10 cellular contexts compared by ENCODE assay signal in the genomic region with DNA sequence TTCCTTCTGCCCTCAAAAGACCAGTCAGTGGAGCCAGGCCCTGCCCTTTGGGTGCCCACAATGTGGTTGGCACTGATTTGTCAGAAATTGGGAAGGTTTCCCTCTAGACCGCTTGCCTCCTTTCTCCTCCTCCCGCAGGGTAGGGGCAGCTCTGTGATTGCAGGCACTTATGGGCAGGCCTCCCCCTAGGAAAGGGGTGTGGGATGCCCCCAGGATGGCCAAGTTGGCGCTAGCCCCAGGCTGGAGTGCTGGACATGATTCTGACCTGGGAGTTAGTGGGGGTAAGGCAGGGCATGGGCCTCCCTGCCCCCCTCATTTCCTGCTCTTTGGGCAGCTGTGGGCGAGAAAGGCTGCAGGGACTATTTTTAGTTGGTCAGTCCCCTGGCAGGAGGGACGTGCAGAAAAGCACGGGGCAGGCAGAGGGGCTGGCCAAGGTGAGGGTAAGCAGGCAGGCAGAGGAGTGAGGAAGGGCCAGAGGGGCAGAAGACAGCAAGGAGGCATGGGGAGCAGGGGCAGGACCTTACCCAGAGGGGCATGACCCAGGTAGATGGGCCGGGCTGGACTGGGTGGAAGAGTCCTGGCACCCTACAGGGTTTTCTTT. TPM values are rescaled to one million over a fixed set of nuclear protein-coding genes. Genes with fewer than 3 reads are reported as not detected.
A peak's percentile ranks its signal among the peaks of the same experiment; 100 is the strongest.
DNase-seq lines count a peak whose midpoint lies in the region; ATAC-seq, FAIRE-seq and TF ChIP-seq lines count a peak whose summit lies in the region.
"Had no signal": no experiment of that assay in that cellular context is flagged by ENCODE, and none has a peak within 500 bp of the region (broad histone marks: within the 10 kb centered on the region; RNA-seq: fewer than 3 reads in every experiment).

No MANE protein-coding gene starts in this region.

- peaks cover 87% of the 10 kb centered on the region for H3K4me1 ChIP-seq in skeletal muscle satellite cell (ENCODE audit: control insufficient read depth, insufficient read depth, low read length)
- peaks cover 86% of the 10 kb centered on the region for H3K4me1 ChIP-seq in hepatocyte (ENCODE audit: insufficient read depth)

- CTCF ChIA-PET in RWPE1 (lab: Yijun Ruan, JAX) = interaction anchor here (0.8 to 1.7 kb wide), 3 partner anchors 9 to 43 kb away, joined by 4 to 7 read pairs (median 6); no protein-coding TSS in a partner anchor

- no peaks in the 10 kb centered on the region for H3K36me3 ChIP-seq in skeletal muscle satellite cell (ENCODE audit: insufficient read depth, low read length)
- H3K36me3 ChIP-seq in hepatocyte (replicated peaks; ENCODE audit: insufficient read depth, low read depth) = no peaks in the 10 kb centered on the region

- peak overlapping the region; percentile 48 for H3K9ac ChIP-seq in skeletal muscle satellite cell (ENCODE audit: low read depth, low read length)

- TF ChIP-seq CTCF in RWPE1 (conservative IDR thresholded peaks at IDR 0.05; ENCODE audit: low read depth) (no peak), hepatocyte (IDR thresholded peaks at IDR 0.05; ENCODE audit: poor library complexity) (no peak)

- H3K4me2 ChIP-seq in skeletal muscle satellite cell (ENCODE audit: low read length) (peak overlapping the region; percentile 67), hepatocyte (no peak overlapping the region)

- peaks cover 64% of the 10 kb centered on the region for H3K79me2 ChIP-seq in hepatocyte

- ATAC-seq in left cardiac atrium = peak; percentile 21 to 42
- no peak for ATAC-seq in GM21515 (IDR thresholded peaks at IDR 0.05; ENCODE audit: unreplicated experiment)

- no peaks in the 10 kb centered on the region for H3K9me2 ChIP-seq in hepatocyte (replicated peaks; ENCODE audit: insufficient read depth)

- POLR2A ChIA-PET in RWPE1 (lab: Yijun Ruan, JAX; ENCODE audit: low non-redundant PET) = interaction anchor here (0.5 kb wide), 2 partner anchors 37 to 134 kb away, joined by 3 to 4 read pairs; no protein-coding TSS in a partner anchor

- no peaks in the 10 kb centered on the region for H4K20me1 ChIP-seq in hepatocyte (ENCODE audit: insufficient read depth, poor library complexity, severe bottlenecking)

- H3K9me3 ChIP-seq in skeletal muscle satellite cell (replicated peaks; ENCODE audit: low read length) (no peaks in the 10 kb centered on the region), hepatocyte (ENCODE audit: low read depth) (no peaks in the 10 kb centered on the region)

- peak overlapping the region; percentile 28 for H3K4me3 ChIP-seq in skeletal muscle satellite cell (ENCODE audit: low read length)
- no peak overlapping the region for H3K4me3 ChIP-seq in hepatocyte

- peak; percentile 66 for FAIRE-seq in GM12891 (lab: Jason Lieb, UNC)

- H3K27me3 ChIP-seq in skeletal muscle satellite cell (ENCODE audit: control insufficient read depth, insufficient read depth, low read length) (no peaks in the 10 kb centered on the region), hepatocyte (no peaks in the 10 kb centered on the region)

- WGBS in hepatocyte (ENCODE audit: low lambda C conversion rate, missing lambda C conversion rate) = 79% methylated on average over 7 of the region's 7 CpGs

- intact Hi-C loops in left cardiac atrium (cut with DNase I) = no loop called here

- DNase-seq in GM12891 (ENCODE audit: insufficient read length, low spot score) (no peak), RWPE1 (ENCODE audit: low spot score) (no peak), left cardiac atrium (peak; percentile 59), HUDEP-2 (lab: John Stamatoyannopoulos, UW; ENCODE audit: unreplicated experiment in 76 of 76) (no peak), NCI-H2227 treated with DMSO at 0.1 percent for 48 hours (lab: John Stamatoyannopoulos, UW) (no peak), hepatocyte (ENCODE audit: low spot score) (no peak)
- DNase-seq: cortex of kidney, islet precursor cell had no signal

- H3K27ac ChIP-seq in RWPE1 (peak overlapping the region; percentile 99), hepatocyte (no peak overlapping the region)

- no peak overlapping the region for H2AFZ ChIP-seq in hepatocyte

- TF ChIP-seq POLR2A in GM12891 (IDR thresholded peaks at IDR 0.05; ENCODE audit: low read depth, low read length) = no peak

TF ChIP-seq in GM12891, 5 proteins besides CTCF, POLR2A, EP300 and RAD21:
- TF ChIP-seq POLR2AphosphoS5 (IDR thresholded peaks at IDR 0.05; ENCODE audit: low read depth, low read length) (no peak), PAX5 (IDR thresholded peaks at IDR 0.05; ENCODE audit: insufficient read depth, low read length, severe bottlenecking) (no peak), SPI1 (IDR thresholded peaks at IDR 0.05; ENCODE audit: low read depth, low read length) (no peak), POU2F2 (IDR thresholded peaks at IDR 0.05; ENCODE audit: low read depth, low read length) (no peak)

RNA-seq across cellular contexts. Expression of a gene that starts 3.3 kb away (rescaled TPM):
- 24.8 TPM for polyA plus RNA-seq in GM12891 (2012; ENCODE audit: low read depth, missing spikeins)
- total RNA-seq in left cardiac atrium (10 to 100 TPM; 23.3 to 43.8 TPM), hepatocyte (19.2 and 30.0 TPM in 2 replicates)
- 11.2 and 17.0 TPM in 2 replicates for total RNA-seq in skeletal muscle satellite cell (2012; rRNA removed)
- 33.1 and 34.4 TPM in 2 replicates for polyA plus RNA-seq in hepatocyte

RNA-seq across cellular contexts. Expression of a gene that starts 24.6 kb away (rescaled TPM):
- polyA plus RNA-seq in GM12891 (2012; ENCODE audit: low read depth, missing spikeins) = 21.1 TPM
- 1 to 10 TPM; 1.3 to 1.9 TPM for total RNA-seq in left cardiac atrium
- 22.1 and 22.6 TPM in 2 replicates for total RNA-seq in skeletal muscle satellite cell (2012; rRNA removed)
- 5.8 and 8.6 TPM in 2 replicates for total RNA-seq in hepatocyte
- polyA plus RNA-seq in hepatocyte = 5.1 and 7.5 TPM in 2 replicates

RNA-seq across cellular contexts. Expression of a gene that starts 52.3 kb away (rescaled TPM):
- polyA plus RNA-seq in GM12891 (2012; ENCODE audit: low read depth, missing spikeins) = 0.21 TPM
- total RNA-seq in left cardiac atrium = 1 to 10 TPM; 1.2 to 1.3 TPM
- total RNA-seq in skeletal muscle satellite cell (2012; rRNA removed) = 0.22 and 0.25 TPM in 2 replicates
- 0.47 TPM in 1 of 2 replicates, not detected in the other for total RNA-seq in hepatocyte
- 3.3 and 3.8 TPM in 2 replicates for polyA plus RNA-seq in hepatocyte
